Comparison of ENCODE assay signal across 12 cellular contexts in genomic region chr4:86893136-86893535, GRCh38. TPM values are rescaled to one million over a fixed set of nuclear protein-coding genes. Genes with fewer than 3 reads are reported as not detected.
DNase-seq lines count a peak whose midpoint lies in the region; ATAC-seq and TF ChIP-seq lines count a peak whose summit lies in the region.
"Had no signal": no experiment of that assay in that cellular context is flagged by ENCODE, and none has a peak within 500 bp of the region (broad histone marks: within the 10 kb centered on the region; RNA-seq: fewer than 3 reads in every experiment).

No MANE protein-coding gene starts in this region.

- H3K27me3 ChIP-seq in SJCRH30, result no peaks in the 10 kb centered on the region
- no peaks in the 10 kb centered on the region for H3K27me3 ChIP-seq in osteoblast (ENCODE audit: insufficient read depth, low read length)

- H3K27ac ChIP-seq in SJCRH30, result no peak overlapping the region; the same call in 1 of the 2 replicates
- H3K27ac ChIP-seq in osteoblast (ENCODE audit: low read depth, low read length), result no peak overlapping the region

- H3K36me3 ChIP-seq in SJCRH30 (no peaks in the 10 kb centered on the region), osteoblast (ENCODE audit: insufficient read depth, low read length) (no peaks in the 10 kb centered on the region)
- H3K36me3 ChIP-seq: heart right ventricle had no signal

- peak overlapping the region; percentile 84 for H3K4me3 ChIP-seq in SJCRH30
- H3K4me3 ChIP-seq in epithelial cell of esophagus (ENCODE audit: low read length), result peak overlapping the region; percentile 58
- no peak overlapping the region for H3K4me3 ChIP-seq in osteoblast (ENCODE audit: insufficient read depth, low read length)

- TF ChIP-seq CTCF in epithelial cell of esophagus (IDR thresholded peaks at IDR 0.05; ENCODE audit: insufficient read depth, low read depth, low read length, missing control alignments) (no peak), osteoblast (IDR thresholded peaks at IDR 0.05; ENCODE audit: extremely low read depth, low read depth, low read length) (no peak), GM20000 (IDR thresholded peaks at IDR 0.05; ENCODE audit: extremely low read depth, missing control alignments) (no peak)

- DNase-seq in NCI-H2227 (lab: John Stamatoyannopoulos, UW; ENCODE audit: unreplicated experiment) (peak; percentile 7), NCI-H2227 treated with DMSO at 0.1 percent for 48 hours (lab: John Stamatoyannopoulos, UW) (no peak), SJCRH30 (peak; percentile 32 to 47), epithelial cell of esophagus (ENCODE audit: low read depth) (no peak), osteoblast (ENCODE audit: insufficient read length, low spot score, missing footprints) (no peak), GM20000 (ENCODE audit: low spot score) (no peak)
- DNase-seq: activated gamma-delta T cell treated with Interleukin-2 at 50 U/mL for 16 hours had no signal

- H2AFZ ChIP-seq in osteoblast (ENCODE audit: low read length), result no peak overlapping the region

- H3K4me2 ChIP-seq in osteoblast (ENCODE audit: insufficient read depth, low read length), result peak overlapping the region; percentile 95

- no peaks in the 10 kb centered on the region for H3K79me2 ChIP-seq in osteoblast (ENCODE audit: insufficient read depth, low read length)

- ATAC-seq in GM18861 (IDR thresholded peaks at IDR 0.05; ENCODE audit: unreplicated experiment), result no peak
- ATAC-seq in HG02870 (IDR thresholded peaks at IDR 0.05; ENCODE audit: unreplicated experiment), result no peak

- H3K9me3 ChIP-seq in SJCRH30 (replicated peaks), result no peaks in the 10 kb centered on the region
- no peaks in the 10 kb centered on the region for H3K9me3 ChIP-seq in osteoblast (ENCODE audit: low read depth, low read length)
- H3K9me3 ChIP-seq: heart right ventricle had no signal

- no peaks in the 10 kb centered on the region for H4K20me1 ChIP-seq in osteoblast (ENCODE audit: insufficient read depth, low read length)

- H3K4me1 ChIP-seq in SJCRH30 (no peaks in the 10 kb centered on the region), osteoblast (ENCODE audit: insufficient read depth, low read length) (no peaks in the 10 kb centered on the region)

RNA-seq across cellular contexts. Expression of gene C4orf36, which starts 0.9 kb away (rescaled TPM):
- total RNA-seq in SJCRH30 (2014; rRNA removed; shearing (Covaris generic)), result 0.75 TPM in 1 of 2 replicates, not detected in the other
- total RNA-seq in osteoblast, result 0.72 and 0.88 TPM in 2 replicates
- total RNA-seq: A172 had no signal

RNA-seq across cellular contexts. Expression of gene AFF1, which starts 41.7 kb away (rescaled TPM):
- 15.3 and 16.1 TPM in 2 replicates for total RNA-seq in SJCRH30 (2014; rRNA removed; shearing (Covaris generic))
- 19.5 and 22.7 TPM in 2 replicates for total RNA-seq in osteoblast

RNA-seq across cellular contexts. Expression of gene SLC10A6, which starts 44.0 kb away (rescaled TPM):
- total RNA-seq in SJCRH30 (2014; rRNA removed; shearing (Covaris generic)), result not detected in 2 replicates
- not detected in 2 replicates for total RNA-seq in osteoblast
- total RNA-seq: A172, OCI-LY7 had no signal

Comparison
In these comparisons a context has a peak if more than half of its experiments do, and no peak if none do; other contexts are left out.
1. DNase-seq: peak in NCI-H2227 (single experiment) and SJCRH30 (2 of 2); none in NCI-H2227 treated with DMSO at 0.1 percent for 48 hours (single experiment), epithelial cell of esophagus (single experiment), osteoblast (single experiment) and GM20000 (single experiment).